15 cellular contexts compared by ENCODE assay signal in genomic region chr15:42640103-42640502, GRCh38.
A peak's percentile ranks its signal among the peaks of the same experiment; 100 is the strongest.
DNase-seq lines count a peak whose midpoint lies in the region; ATAC-seq and TF ChIP-seq lines count a peak whose summit lies in the region.
"Had no signal": no experiment of that assay in that cellular context is flagged by ENCODE, and none has a peak within 500 bp of the region (broad histone marks: within the 10 kb centered on the region; RNA-seq: fewer than 3 reads in every experiment).

No MANE protein-coding gene starts in this region.

- ATAC-seq in GM21737 (IDR thresholded peaks at IDR 0.05; ENCODE audit: unreplicated experiment): no peak
- ATAC-seq: GM23338, HCT116 had no signal

- peak; percentile 2 for DNase-seq in AG10803 (ENCODE audit: low read depth)
- peak; percentile 27 for DNase-seq in amniotic epithelial cell (ENCODE audit: low read depth)
- DNase-seq in fibroblast of mammary gland (ENCODE audit: low read depth): peak; percentile 7
- peak; percentile 15 for DNase-seq in renal cortical epithelial cell (ENCODE audit: low read depth)
- no peak for DNase-seq in central memory CD4-positive, alpha-beta T cell
- DNase-seq in NCI-H2081 treated with DMSO at 0.1 percent for 48 hours (lab: John Stamatoyannopoulos, UW): no peak
- DNase-seq: ACHN; AML-193; Caco-2; CD4-positive, alpha-beta T cell; H7; HFFc6 had no signal

- TF ChIP-seq CTCF in AG10803 (conservative IDR thresholded peaks at IDR 0.05; ENCODE audit: low read length): no peak
- no peak for TF ChIP-seq CTCF in fibroblast of mammary gland (conservative IDR thresholded peaks at IDR 0.05; ENCODE audit: control insufficient read depth, insufficient read depth, low read depth, low read length)

- H3K4me3 ChIP-seq in AG10803 (ENCODE audit: low read length): no peak overlapping the region
- no peak overlapping the region for H3K4me3 ChIP-seq in fibroblast of mammary gland (ENCODE audit: control insufficient read depth, low read depth, low read length)
- H3K4me3 ChIP-seq: GM23338 had no signal

Comparison
In these comparisons a context has a peak if more than half of its experiments do, and no peak if none do; other contexts are left out.
1. DNase-seq: peak in AG10803 (single experiment), amniotic epithelial cell (single experiment), fibroblast of mammary gland (single experiment) and renal cortical epithelial cell (single experiment); none in central memory CD4-positive, alpha-beta T cell (single experiment) and NCI-H2081 treated with DMSO at 0.1 percent for 48 hours (single experiment).